Comparison of ENCODE assay signal across 8 cellular contexts in the genomic region with DNA sequence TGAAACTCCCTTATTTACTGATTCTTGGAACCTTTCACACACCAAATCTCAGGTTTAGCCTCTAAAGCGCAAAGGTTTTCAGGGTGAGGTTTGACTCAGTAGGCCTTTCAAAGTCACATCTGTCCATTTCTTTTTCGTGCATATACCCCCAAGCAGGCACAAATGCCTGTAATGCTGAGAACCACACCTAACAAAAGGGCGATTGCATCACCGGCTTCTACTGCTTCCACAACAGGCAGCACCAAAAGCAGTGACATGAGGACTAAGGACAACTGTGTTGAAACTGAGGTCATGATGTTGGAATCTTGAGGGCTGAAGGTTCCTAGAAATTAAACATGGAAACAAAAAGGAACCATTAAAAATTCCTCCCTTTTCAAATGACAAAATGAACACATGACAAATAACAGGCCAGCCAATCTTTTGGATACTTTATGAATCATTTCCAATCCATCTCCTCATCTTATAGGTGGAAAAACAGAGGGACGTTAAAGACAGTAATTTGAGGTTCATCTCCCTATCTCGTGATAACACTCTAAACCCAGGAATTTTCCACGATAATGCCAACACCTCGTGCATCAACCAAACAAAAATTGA. TPM values are rescaled to one million over a fixed set of nuclear protein-coding genes. Genes with fewer than 3 reads are reported as not detected.
A peak's percentile ranks its signal among the peaks of the same experiment; 100 is the strongest.
DNase-seq lines count a peak whose midpoint lies in the region; ATAC-seq and TF ChIP-seq lines count a peak whose summit lies in the region.
"Not testable (repeated sequence)": the region's sequence is repeated elsewhere in the genome, so short reads cannot be mapped to it uniquely, and the experiment has no call there.

No MANE protein-coding gene starts in this region.

- not testable (repeated sequence) for BruUV-seq in IMR-90 (replicated peaks; lab: Mats Ljungman, UMichigan)

- not testable (repeated sequence) for H3K27me3 Mint-ChIP-seq in CD4-positive, alpha-beta T cell; endothelial cell (ENCODE audit: unreplicated experiment)

- intact Hi-C loops in CD4-positive, alpha-beta T cell (cut with DNase I, micrococcal nuclease): loop anchor here (5.0 to 10.0 kb wide), 6 partner anchors 175 to 1555 kb away; partner anchors contain the start of genes DOCK4 (in 1 of the 2), IFRD1 (in 1 of the 2), IMMP2L (in 1 of the 2) and ZNF277 (in 1 of the 2)
- intact Hi-C loops in IMR-90 (cut with micrococcal nuclease); thyroid gland (cut with DNase I): not testable (repeated sequence)

- not testable (repeated sequence) for H3K79me2 ChIP-seq in osteoblast (ENCODE audit: insufficient read depth, low read length)

- not testable (repeated sequence) for H3K23ac ChIP-seq in IMR-90 (ENCODE audit: low read depth, low read length)

- not testable (repeated sequence) for H2BK120ac ChIP-seq in IMR-90 (ENCODE audit: low read depth, low read length)

- TF ChIP-seq RAD21 in IMR-90 (IDR thresholded peaks at IDR 0.05; ENCODE audit: low read length): not testable (repeated sequence)

- H3K4me3 Mint-ChIP-seq in CD4-positive, alpha-beta T cell: peak overlapping the region; percentile 71
- peak overlapping the region; percentile 94 for H3K4me3 Mint-ChIP-seq in endothelial cell (ENCODE audit: unreplicated experiment)

- H3K4ac ChIP-seq in IMR-90 (ENCODE audit: low read depth, low read length): not testable (repeated sequence)

- dilution Hi-C loops in IMR-90 (cut with HindIII; ENCODE audit: low sequenced_read_pairs, unreplicated experiment): not testable (repeated sequence)

- not testable (repeated sequence) for H2AK5ac ChIP-seq in IMR-90 (ENCODE audit: low read depth, low read length)

- peak overlapping the region; percentile 46; the same call in 1 of the 2 replicates for H4K5ac ChIP-seq in IMR-90 (ENCODE audit: low read depth, low read length)

- H3K27me3 ChIP-seq in CD4-positive, alpha-beta T cell (ENCODE audit: control insufficient read depth, insufficient read depth, low read length); IMR-90 (ENCODE audit: control insufficient read depth, insufficient read depth, low read length); SJSA1 (replicated peaks); osteoblast (ENCODE audit: insufficient read depth, low read length); thyroid gland: not testable (repeated sequence)

- not testable (repeated sequence) for H2AK9ac ChIP-seq in IMR-90 (replicated peaks; ENCODE audit: low read depth, low read length, poor library complexity)

- DNase-seq in CD4-positive, alpha-beta T cell; IMR-90; SJSA1 (ENCODE audit: low read depth in 1 of 2, low spot score in 2 of 2); endothelial cell (ENCODE audit: low spot score); osteoblast (ENCODE audit: insufficient read length, low spot score, missing footprints): not testable (repeated sequence)
- peak in 1 of 2 donors; percentile 24 for DNase-seq in activated naive CD4-positive, alpha-beta T cell treated with anti-CD3 and anti-CD28 coated beads, Interleukin-2, amount 50 U/mL, for 72 hours (ENCODE audit: low spot score in 2 of 2)
- DNase-seq in thyroid gland: peak in 1 of 2 donors; percentile 8

- H2BK20ac ChIP-seq in IMR-90 (ENCODE audit: low read depth, low read length): not testable (repeated sequence)

- ATAC-seq in CD4-positive, alpha-beta T cell (ENCODE audit: poor library complexity); IMR-90 (ENCODE audit: low read depth): not testable (repeated sequence)
- ATAC-seq in activated naive CD4-positive, alpha-beta T cell treated with anti-CD3 and anti-CD28 coated beads, Interleukin-2, amount 50 U/mL, for 72 hours: peak in 1 of 2 donors; percentile 60

- not testable (repeated sequence) for H3K9me3 Mint-ChIP-seq in CD4-positive, alpha-beta T cell; activated naive CD4-positive, alpha-beta T cell treated with anti-CD3 and anti-CD28 coated beads, Interleukin-2, amount 50 U/mL, for 72 hours; endothelial cell (ENCODE audit: unreplicated experiment)

- H2BK15ac ChIP-seq in IMR-90 (ENCODE audit: low read depth, low read length): not testable (repeated sequence)

- H2AFZ ChIP-seq in IMR-90 (replicated peaks; ENCODE audit: low read length, poor library complexity): not testable (repeated sequence)
- H2AFZ ChIP-seq in osteoblast (ENCODE audit: low read length): peak overlapping the region; percentile 52

- peak overlapping the region; percentile 73; the same call in 1 of the 2 replicates for H3K4me3 ChIP-seq in IMR-90 (ENCODE audit: insufficient read depth, low read depth, low read length)
- H3K4me3 ChIP-seq in SJSA1: peak overlapping the region; percentile 46
- H3K4me3 ChIP-seq in iPS-18c (ENCODE audit: insufficient read depth, low read depth, low read length): peak overlapping the region; percentile 56
- H3K4me3 ChIP-seq in osteoblast (ENCODE audit: insufficient read depth, low read length): peak overlapping the region; percentile 80
- H3K4me3 ChIP-seq in thyroid gland (replicated peaks in 1 of 3): peak overlapping the region in 2 of 3 donors; percentile 36 to 45

- H3K27ac ChIP-seq in CD4-positive, alpha-beta T cell (ENCODE audit: low read depth, low read length); IMR-90 (ENCODE audit: insufficient read depth, low read length): not testable (repeated sequence)
- H3K27ac ChIP-seq in SJSA1 (peak overlapping the region; percentile 53), osteoblast (ENCODE audit: low read depth, low read length) (peak overlapping the region; percentile 67), thyroid gland (peak overlapping the region in 1 of 3 donors; percentile 35)

- in situ Hi-C loops in IMR-90 (cut with MboI; ENCODE audit: low sequenced_read_pairs): not testable (repeated sequence)

- H3K4me1 ChIP-seq in IMR-90 (ENCODE audit: control insufficient read depth, insufficient read depth, low read length); osteoblast (ENCODE audit: insufficient read depth, low read length); thyroid gland: not testable (repeated sequence)
- H3K4me1 ChIP-seq in SJSA1 (replicated peaks): peaks cover 22% of the 10 kb centered on the region

- not testable (repeated sequence) for H2BK5ac ChIP-seq in IMR-90 (ENCODE audit: low read depth, low read length, poor library complexity, severe bottlenecking)

- H3K56ac ChIP-seq in IMR-90 (ENCODE audit: extremely low read depth, insufficient read depth, low read length): not testable (repeated sequence)

- H4K91ac ChIP-seq in IMR-90 (ENCODE audit: insufficient read depth, low read depth, low read length): not testable (repeated sequence)

- H3K4me2 ChIP-seq in IMR-90 (ENCODE audit: low read depth, low read length): peak overlapping the region; percentile 79
- peak overlapping the region; percentile 86 for H3K4me2 ChIP-seq in osteoblast (ENCODE audit: insufficient read depth, low read length)

- not testable (repeated sequence) for H3K14ac ChIP-seq in IMR-90 (replicated peaks; ENCODE audit: low read depth, low read length)

- peaks cover 3 to 12% of the 10 kb centered on the region in 2 experiments; a peak in 3 of 4 replicates for H3K79me1 ChIP-seq in IMR-90 (ENCODE audit: low read depth in 1 of 2, low read length in 2 of 2)

- not testable (repeated sequence) for H3K9me3 ChIP-seq in CD4-positive, alpha-beta T cell (ENCODE audit: control insufficient read depth, low read length); IMR-90 (ENCODE audit: control insufficient read depth, insufficient read depth, low read length); SJSA1 (replicated peaks); iPS-18c (ENCODE audit: control insufficient read depth, insufficient read depth, low read length); osteoblast (ENCODE audit: low read depth, low read length); thyroid gland

- H4K20me1 ChIP-seq in IMR-90 (ENCODE audit: insufficient read depth, low read length); osteoblast (ENCODE audit: insufficient read depth, low read length): not testable (repeated sequence)

- not testable (repeated sequence) for H3K27ac Mint-ChIP-seq in CD4-positive, alpha-beta T cell
- peak overlapping the region; percentile 60 to 86 for H3K27ac Mint-ChIP-seq in activated naive CD4-positive, alpha-beta T cell treated with anti-CD3 and anti-CD28 coated beads, Interleukin-2, amount 50 U/mL, for 72 hours
- peak overlapping the region; percentile 88 for H3K27ac Mint-ChIP-seq in endothelial cell (ENCODE audit: unreplicated experiment)

- not testable (repeated sequence) for H3K9ac ChIP-seq in IMR-90 (ENCODE audit: low read depth, low read length)

- peaks cover 21% of the 10 kb centered on the region for H3K4me1 Mint-ChIP-seq in CD4-positive, alpha-beta T cell (ENCODE audit: low read depth)
- not testable (repeated sequence) for H3K4me1 Mint-ChIP-seq in endothelial cell (ENCODE audit: unreplicated experiment)

- peak overlapping the region; percentile 12 to 32; a peak in 3 of 4 replicates for H4K8ac ChIP-seq in IMR-90 (ENCODE audit: low read depth in 2 of 2, low read length in 2 of 2)

- H3K18ac ChIP-seq in IMR-90 (ENCODE audit: low read depth, low read length): not testable (repeated sequence)

- TF ChIP-seq POLR2A in IMR-90 (IDR thresholded peaks at IDR 0.05; ENCODE audit: low read depth, low read length); thyroid gland (IDR thresholded peaks at IDR 0.05): not testable (repeated sequence)

- peaks cover 23% of the 10 kb centered on the region for H3K36me3 Mint-ChIP-seq in CD4-positive, alpha-beta T cell (ENCODE audit: low read depth)
- H3K36me3 Mint-ChIP-seq in activated naive CD4-positive, alpha-beta T cell treated with anti-CD3 and anti-CD28 coated beads, Interleukin-2, amount 50 U/mL, for 72 hours: peaks cover 18 to 54% of the 10 kb centered on the region in 2 donors
- H3K36me3 Mint-ChIP-seq in endothelial cell (ENCODE audit: low read depth, unreplicated experiment): not testable (repeated sequence)

- not testable (repeated sequence) for H3K36me3 ChIP-seq in IMR-90 (ENCODE audit: control insufficient read depth, insufficient read depth, low read length); SJSA1; osteoblast (ENCODE audit: insufficient read depth, low read length); thyroid gland

- not testable (repeated sequence) for TF ChIP-seq CTCF in CD4-positive, alpha-beta T cell (IDR thresholded peaks at IDR 0.05); IMR-90 (conservative IDR thresholded peaks at IDR 0.05; ENCODE audit: low read depth, low read length); endothelial cell (IDR thresholded peaks at IDR 0.05; ENCODE audit: unreplicated experiment); osteoblast (IDR thresholded peaks at IDR 0.05; ENCODE audit: extremely low read depth, low read depth, low read length); thyroid gland (IDR thresholded peaks at IDR 0.05)

- 100% methylated on average over 1 of the region's 8 CpGs; no CpG with 5 or more reads in 1 of the 2 experiments for WGBS in IMR-90 (ENCODE audit: extremely low coverage in 2 of 2, insufficient read length in 1 of 2), 2 experiments
- 76 to 79% methylated on average over 8 of the region's 8 CpGs for WGBS in thyroid gland, 2 donors

- CTCF ChIA-PET in CD4-positive, alpha-beta T cell (lab: Charles Lee): interaction anchor here (0.6 kb wide), 1 partner anchor 24 kb away, joined by 3 read pairs; no protein-coding TSS in a partner anchor
- CTCF ChIA-PET in IMR-90 (lab: Yijun Ruan, JAX): interaction anchor here (0.7 kb wide), 1 partner anchor 15 kb away, joined by 3 read pairs; no protein-coding TSS in a partner anchor

- POLR2A ChIA-PET in CD4-positive, alpha-beta T cell (lab: Charles Lee): not testable (repeated sequence)
- POLR2A ChIA-PET in IMR-90 (lab: Charles Lee; ENCODE audit: unreplicated experiment): interaction anchor here (0.6 kb wide), 4 partner anchors 14 to 187 kb away, joined by 6 to 17 read pairs (median 10); no protein-coding TSS in a partner anchor

- not testable (repeated sequence) for H3K9me1 ChIP-seq in IMR-90 (ENCODE audit: insufficient read depth, low read length)

RNA-seq across cellular contexts. Expression of gene SMIM30, which starts 1.0 kb away (rescaled TPM):
- total RNA-seq in CD4-positive, alpha-beta T cell: 1 to 10 TPM; 2.7 to 3.5 TPM
- total RNA-seq in IMR-90 (2012; rRNA removed) (47.7 and 51.7 TPM in 2 replicates), endothelial cell (ENCODE audit: unreplicated experiment) (36.1 TPM), osteoblast (42.3 and 47.1 TPM in 2 replicates), thyroid gland (10 to 100 TPM; 56.3 to 80.9 (median 70.5) TPM)
- polyA plus RNA-seq in IMR-90 (2012; rRNA removed): 24.9 and 31.6 TPM in 2 replicates
- polyA plus RNA-seq in IMR-90 (2012; cell fraction: cytosol; rRNA removed): 8.3 and 9.9 TPM in 2 replicates
- 1.1 and 12.2 TPM in 2 replicates for polyA plus RNA-seq in IMR-90 (2012; cell fraction: nucleus; rRNA removed; ENCODE audit: low replicate concordance)
- total RNA-seq in SJSA1 (2014; rRNA removed; shearing (Covaris generic)): 92.5 and 110 TPM in 2 replicates
- total RNA-seq in activated naive CD4-positive, alpha-beta T cell treated with anti-CD3 and anti-CD28 coated beads, Interleukin-2, amount 50 U/mL, for 72 hours: 10 to 100 TPM; 26.5 to 47.9 TPM

RNA-seq across cellular contexts. Expression of gene GPR85, which starts 30.8 kb away (rescaled TPM):
- total RNA-seq in CD4-positive, alpha-beta T cell: not detected
- total RNA-seq in IMR-90 (2012; rRNA removed) (5.0 and 5.4 TPM in 2 replicates), endothelial cell (ENCODE audit: unreplicated experiment) (3.0 TPM), osteoblast (7.2 and 10.3 TPM in 2 replicates), thyroid gland (1 to 10 TPM in 1 of 4 donors, under 1 TPM in 3; 0.24 to 2.3 (median 0.71) TPM)
- polyA plus RNA-seq in IMR-90 (2012; rRNA removed): 1.7 and 2.0 TPM in 2 replicates
- polyA plus RNA-seq in IMR-90 (2012; cell fraction: cytosol; rRNA removed): 0.68 and 0.81 TPM in 2 replicates
- 0.36 and 1.8 TPM in 2 replicates for polyA plus RNA-seq in IMR-90 (2012; cell fraction: nucleus; rRNA removed; ENCODE audit: low replicate concordance)
- 2.3 and 7.1 TPM in 2 replicates for total RNA-seq in SJSA1 (2014; rRNA removed; shearing (Covaris generic))
- under 1 TPM in 1 of 2 donors, not detected in 1; 0.09 TPM for total RNA-seq in activated naive CD4-positive, alpha-beta T cell treated with anti-CD3 and anti-CD28 coated beads, Interleukin-2, amount 50 U/mL, for 72 hours
